Comparison of ENCODE assay signal across 8 cellular contexts in genomic region chr1:115089443-115090340, GRCh38. TPM values are rescaled to one million over a fixed set of nuclear protein-coding genes. Genes with fewer than 3 reads are reported as not detected.
DNase-seq lines count a peak whose midpoint lies in the region; ATAC-seq, FAIRE-seq and TF ChIP-seq lines count a peak whose summit lies in the region.

TSPAN2 (minus strand) TSS chr1:115089503; CDS start chr1:115089432, 71 bp downstream.

- no peak within 1 kb of the TSS; a peak in 1 of 22 replicates for H3K27ac ChIP-seq in BLaER1 treated with 17β-estradiol and CSF1 and Interleukin-3, amounts not matched to agents 10 nM and 100 nM
- H3K27ac ChIP-seq in endothelial cell of umbilical vein (ENCODE audit: insufficient read depth, low read depth, low read length), result no peak within 1 kb of the TSS

- H3K36me3 ChIP-seq in BLaER1 treated with 17β-estradiol and CSF1 and Interleukin-3, amounts not matched to agents 10 nM and 100 nM, result no peaks in the 10 kb centered on the region
- H3K36me3 ChIP-seq in endothelial cell of umbilical vein (ENCODE audit: control insufficient read depth in 2 of 2, extremely low read depth in 1 of 2, insufficient read depth in 2 of 2, low read length in 2 of 2), result no peaks in the 10 kb centered on the region
- no peaks in the 10 kb centered on the region for H3K36me3 ChIP-seq in mucosa of stomach (ENCODE audit: control insufficient read depth, insufficient read depth, low read length)

- H3K9ac ChIP-seq in BLaER1 treated with 17β-estradiol and CSF1 and Interleukin-3, amounts not matched to agents 10 nM and 100 nM, result peak within 1 kb of the TSS; percentile 38 to 74 (median 58); a peak in 20 of 22 replicates
- no peak within 1 kb of the TSS for H3K9ac ChIP-seq in endothelial cell of umbilical vein (replicated peaks; ENCODE audit: extremely low read depth, insufficient read depth, low read length)
- H3K9ac ChIP-seq in mucosa of stomach (ENCODE audit: low read length), result peak within 1 kb of the TSS; percentile 77

- peak in 1 of 2 donors; percentile 11 for TF ChIP-seq CTCF in endothelial cell of umbilical vein (IDR thresholded peaks at IDR 0.05; ENCODE audit: extremely low read depth in 1 of 2, insufficient read depth in 1 of 2, low read depth in 1 of 2, low read length in 2 of 2)

- peak within 1 kb of the TSS; percentile 50 for H2AFZ ChIP-seq in endothelial cell of umbilical vein (ENCODE audit: low read depth, low read length)

- no peaks in the 10 kb centered on the region for H3K9me1 ChIP-seq in endothelial cell of umbilical vein (replicated peaks; ENCODE audit: control insufficient read depth, extremely low read depth, insufficient read depth, low read length)

- H3K4me1 ChIP-seq in BLaER1 treated with 17β-estradiol and CSF1 and Interleukin-3, amounts not matched to agents 10 nM and 100 nM, result peaks cover 0 to 27% (median 18%) of the 10 kb centered on the region in 10 experiments; a peak in 17 of 20 replicates
- peaks cover 15% of the 10 kb centered on the region for H3K4me1 ChIP-seq in endothelial cell of umbilical vein (ENCODE audit: control insufficient read depth, extremely low read depth, insufficient read depth, low read length)
- peaks cover 16% of the 10 kb centered on the region for H3K4me1 ChIP-seq in mucosa of stomach (ENCODE audit: control insufficient read depth, insufficient read depth, low read length)

- dilution Hi-C loops in endothelial cell of umbilical vein (cut with MboI; ENCODE audit: extremely low pct_ligation_motif_present, low sequenced_read_pairs), result no loop called here

- peaks cover 0 to 21% (median 0%) of the 10 kb centered on the region in 11 experiments; a peak in 6 of 22 replicates for H3K27me3 ChIP-seq in BLaER1 treated with 17β-estradiol and CSF1 and Interleukin-3, amounts not matched to agents 10 nM and 100 nM
- H3K27me3 ChIP-seq in endothelial cell of umbilical vein (ENCODE audit: control insufficient read depth in 2 of 2, insufficient read depth in 2 of 2, low read length in 2 of 2), result peaks cover 7 to 19% of the 10 kb centered on the region in 2 experiments
- no peaks in the 10 kb centered on the region for H3K27me3 ChIP-seq in mucosa of stomach (ENCODE audit: control insufficient read depth, insufficient read depth, low read length)

- H3K9me3 ChIP-seq in BLaER1 treated with 17β-estradiol and CSF1 and Interleukin-3, amounts not matched to agents 10 nM and 100 nM (replicated peaks in 1 of 11), result no peaks in the 10 kb centered on the region
- H3K9me3 ChIP-seq in endothelial cell of umbilical vein (replicated peaks; ENCODE audit: control insufficient read depth, insufficient read depth, low read length), result no peaks in the 10 kb centered on the region
- no peaks in the 10 kb centered on the region for H3K9me3 ChIP-seq in mucosa of stomach (ENCODE audit: control insufficient read depth, low read length)

- DNase-seq in M059J (ENCODE audit: low read depth), result peak; percentile 76
- DNase-seq in activated CD8-positive, alpha-beta memory T cell treated with anti-CD3 and anti-CD28 coated beads for 4 hours (ENCODE audit: low read depth in 2 of 2), result peak; percentile 14 to 17
- peak; percentile 8 for DNase-seq in endothelial cell of umbilical vein (ENCODE audit: low read depth, low spot score)
- peak; percentile 40 to 73 (median 61) for DNase-seq in stimulated activated naive CD4-positive, alpha-beta T cell (lab: John Stamatoyannopoulos, UW)

- H3K4me3 ChIP-seq in BLaER1 treated with 17β-estradiol and CSF1 and Interleukin-3, amounts not matched to agents 10 nM and 100 nM, result peak within 1 kb of the TSS; percentile 55 to 75 (median 66)
- H3K4me3 ChIP-seq in endothelial cell of umbilical vein (replicated peaks in 1 of 3; ENCODE audit: insufficient read depth in 1 of 3, low read depth in 1 of 3, low read length in 3 of 3), result peak within 1 kb of the TSS in 2 of 3 experiments; percentile 39 to 52
- H3K4me3 ChIP-seq in mucosa of stomach (ENCODE audit: low read length), result no peak within 1 kb of the TSS

- no peaks in the 10 kb centered on the region for H3K79me2 ChIP-seq in endothelial cell of umbilical vein (ENCODE audit: control insufficient read depth, insufficient read depth, low read length)

- BruUV-seq in endothelial cell of umbilical vein (replicated peaks; lab: Mats Ljungman, UMichigan), result no TSS peak

- ATAC-seq in HG02852 (IDR thresholded peaks at IDR 0.05; ENCODE audit: unreplicated experiment), result no peak
- no peak for ATAC-seq in GM18861 (IDR thresholded peaks at IDR 0.05; ENCODE audit: unreplicated experiment)

- peak within 1 kb of the TSS; percentile 89 to 97 (median 94) for H3K4me2 ChIP-seq in BLaER1 treated with 17β-estradiol and CSF1 and Interleukin-3, amounts not matched to agents 10 nM and 100 nM
- H3K4me2 ChIP-seq in endothelial cell of umbilical vein (ENCODE audit: insufficient read depth, low read length), result peak within 1 kb of the TSS; percentile 79

- H4K20me1 ChIP-seq in BLaER1 treated with 17β-estradiol and CSF1 and Interleukin-3, amounts not matched to agents 10 nM and 100 nM, result no peaks in the 10 kb centered on the region
- H4K20me1 ChIP-seq in endothelial cell of umbilical vein (replicated peaks; ENCODE audit: control insufficient read depth, extremely low read depth, insufficient read depth, low read length), result no peaks in the 10 kb centered on the region

- intact Hi-C loops in endothelial cell of umbilical vein (cut with micrococcal nuclease), result no loop called here

- POLR2A ChIA-PET in endothelial cell of umbilical vein (lab: Charles Lee), result no interaction called here

- FAIRE-seq in endothelial cell of umbilical vein (lab: Jason Lieb, UNC), result no peak

- no peak for TF ChIP-seq POLR2A in endothelial cell of umbilical vein (IDR thresholded peaks at IDR 0.05; ENCODE audit: low read depth, low read length)

- CTCF ChIA-PET in endothelial cell of umbilical vein (lab: Charles Lee), result interaction anchor here (0.6 to 1.1 kb wide), 2 partner anchors 23 to 37 kb away, joined by 4 to 5 read pairs; no protein-coding TSS in a partner anchor

TF ChIP-seq in endothelial cell of umbilical vein, 7 proteins besides CTCF, POLR2A, EP300 and RAD21:
- TF ChIP-seq EZH2 (IDR thresholded peaks at IDR 0.05; ENCODE audit: borderline replicate concordance, low read depth, low read length, severe bottlenecking), result peak; percentile 23
- no peak for TF ChIP-seq GATA2 (IDR thresholded peaks at IDR 0.05; ENCODE audit: insufficient read depth, insufficient read length, low read depth, low read length)
- TF ChIP-seq MYC (IDR thresholded peaks at IDR 0.05; ENCODE audit: low read depth, low read length), result no peak

RNA-seq across cellular contexts. Expression of gene TSPAN2, which starts in this region (rescaled TPM):
- 0.69 and 1.4 TPM in 2 replicates for total RNA-seq in M059J (2014; rRNA removed; shearing (Covaris generic))
- 2.4 and 5.0 TPM in 2 replicates for total RNA-seq in endothelial cell of umbilical vein
- 1.5 and 1.8 TPM in 2 replicates for polyA plus RNA-seq in endothelial cell of umbilical vein
- polyA plus RNA-seq in endothelial cell of umbilical vein (2011; cell fraction: cytosol; rRNA removed), result 1.4 and 2.1 TPM in 2 replicates
- 0.50 and 0.90 TPM in 2 replicates for polyA plus RNA-seq in endothelial cell of umbilical vein (2011; cell fraction: nucleus; rRNA removed)
- 0.23 and 0.63 TPM in 2 replicates for polyA plus RNA-seq in endothelial cell of umbilical vein (2012)
- 0.80 and 1.6 TPM in 2 replicates for polyA minus RNA-seq in endothelial cell of umbilical vein
- polyA minus RNA-seq in endothelial cell of umbilical vein (2011; cell fraction: cytosol; rRNA and poly(A)+ RNA removed), result not detected
- polyA minus RNA-seq in endothelial cell of umbilical vein (2011; cell fraction: nucleus; rRNA and poly(A)+ RNA removed), result 0.72 and 1.6 TPM in 2 replicates

Comparison
In these comparisons a context has a peak if more than half of its experiments do, and no peak if none do; other contexts are left out.
1. DNase-seq: peak in every context shown above with its lines; median percentile 76 in M059J; 61 in stimulated activated naive CD4-positive, alpha-beta T cell; 16 in activated CD8-positive, alpha-beta memory T cell treated with anti-CD3 and anti-CD28 coated beads for 4 hours; 8 in endothelial cell of umbilical vein.